ENCODE assay signal across 15 cellular contexts in genomic region chr22:37025500-37026070, GRCh38.
"Had no signal": no experiment of that assay in that cellular context is flagged by ENCODE, and none has a peak within 500 bp of the region (broad histone marks: within the 10 kb centered on the region; RNA-seq: fewer than 3 reads in every experiment).

No MANE protein-coding gene starts in this region.

- H3K27ac ChIP-seq: esophagus muscularis mucosa, skin epidermis had no signal

- H3K9me3 ChIP-seq: esophagus muscularis mucosa had no signal

- DNase-seq: activated CD4-positive, alpha-beta memory T cell treated with anti-CD3 and anti-CD28 coated beads for 36 hours; activated CD8-positive, alpha-beta memory T cell treated with anti-CD3 and anti-CD28 coated beads, Interleukin-2, amount 10 ng/mL, durations not matched to agents 7 days and 5 days; activated effector memory CD4-positive, alpha-beta T cell treated with Interleukin-2 at 50 U/mL for 16 hours; activated naive CD4-positive, alpha-beta T cell treated with anti-CD3 and anti-CD28 coated beads, Interleukin-2, amount 50 U/mL, for 16 hours; activated T-cell treated with anti-CD3 and anti-CD28 coated beads, Interleukin-2, amount 50 U/mL, for 4 hours; effector CD4-positive, alpha-beta T cell; islet precursor cell; naive thymus-derived CD4-positive, alpha-beta T cell; stimulated activated CD4-positive, alpha-beta T cell treated with anti-CD3 and anti-CD28 coated beads, Interleukin-4, amount 100 ng/mL, for 24 hours; stimulated activated naive CD4-positive, alpha-beta T cell; T-helper 1 cell; T1000 had no signal

- H3K27me3 ChIP-seq: esophagus muscularis mucosa had no signal

- H3K4me3 ChIP-seq: esophagus muscularis mucosa, skin epidermis had no signal

- ATAC-seq: activated CD8-positive, alpha-beta memory T cell treated with anti-CD3 and anti-CD28 coated beads, Interleukin-2, amount 10 ng/mL, durations not matched to agents 7 days and 5 days; activated T-cell treated with anti-CD3 and anti-CD28 coated beads, Interleukin-2, amount 50 U/mL, for 4 hours; naive thymus-derived CD4-positive, alpha-beta T cell; SK-N-SH treated with all-trans-retinoic acid at 6 μM for 48 hours had no signal
